ENCODE assay signal across 1 cellular context in the genomic region with DNA sequence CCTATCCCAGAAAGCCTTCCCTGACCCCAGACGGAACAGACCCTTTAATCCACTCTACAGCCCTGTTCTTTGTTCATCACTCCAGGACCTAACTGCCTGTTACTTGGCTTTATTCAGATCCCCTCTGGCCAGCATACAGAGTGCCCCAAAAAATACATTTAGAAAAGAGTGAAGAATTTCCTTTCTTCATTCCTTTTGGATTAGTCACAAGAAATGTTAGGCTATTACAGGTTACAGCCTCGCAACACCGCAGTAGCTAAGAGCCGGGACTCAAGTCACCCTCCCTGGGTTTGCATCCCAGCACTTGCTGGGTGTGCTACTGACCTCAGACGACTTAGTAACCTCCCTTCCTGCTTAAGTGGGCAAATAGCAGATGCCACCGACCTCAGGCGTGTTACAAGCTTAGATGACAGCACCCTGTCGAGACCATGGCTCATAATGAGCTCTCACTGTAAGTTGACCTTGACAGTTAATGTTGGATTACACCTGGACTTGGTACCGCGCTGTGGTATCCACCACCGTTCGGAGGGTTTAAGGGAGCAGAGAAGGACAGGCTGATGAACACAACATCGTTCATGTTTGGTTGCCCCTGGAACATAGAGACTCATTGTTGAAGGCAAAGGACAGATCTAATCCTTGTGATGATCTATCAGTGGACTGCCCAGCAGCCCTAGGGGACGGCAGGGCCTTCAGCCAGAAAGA.
TF ChIP-seq lines count a peak whose summit lies in the region.

No MANE protein-coding gene starts in this region.

TF ChIP-seq in HepG2, 621 proteins besides CTCF, POLR2A, EP300 and RAD21 (continued from another document and continues in another):
- TF ChIP-seq ZNF710 (CRISPR knock-in tag; IDR thresholded peaks at IDR 0.05; ENCODE audit: borderline replicate concordance), result peak; percentile 65; the same call in 1 of the 2 replicates
- no peak for TF ChIP-seq ZBTB21 (CRISPR knock-in tag; IDR thresholded peaks at IDR 0.05)
- TF ChIP-seq SALL2 (CRISPR knock-in tag; IDR thresholded peaks at IDR 0.05), result no peak
- no peak for TF ChIP-seq TSC22D2 (CRISPR knock-in tag; IDR thresholded peaks at IDR 0.05; ENCODE audit: borderline replicate concordance)
- no peak for TF ChIP-seq GLI4 (CRISPR knock-in tag; IDR thresholded peaks at IDR 0.05; ENCODE audit: borderline replicate concordance)
- TF ChIP-seq MATR3 (CRISPR knock-in tag; IDR thresholded peaks at IDR 0.05), result no peak
- TF ChIP-seq SMAD9 (CRISPR knock-in tag; IDR thresholded peaks at IDR 0.05), result no peak
- TF ChIP-seq, protein P1, sequence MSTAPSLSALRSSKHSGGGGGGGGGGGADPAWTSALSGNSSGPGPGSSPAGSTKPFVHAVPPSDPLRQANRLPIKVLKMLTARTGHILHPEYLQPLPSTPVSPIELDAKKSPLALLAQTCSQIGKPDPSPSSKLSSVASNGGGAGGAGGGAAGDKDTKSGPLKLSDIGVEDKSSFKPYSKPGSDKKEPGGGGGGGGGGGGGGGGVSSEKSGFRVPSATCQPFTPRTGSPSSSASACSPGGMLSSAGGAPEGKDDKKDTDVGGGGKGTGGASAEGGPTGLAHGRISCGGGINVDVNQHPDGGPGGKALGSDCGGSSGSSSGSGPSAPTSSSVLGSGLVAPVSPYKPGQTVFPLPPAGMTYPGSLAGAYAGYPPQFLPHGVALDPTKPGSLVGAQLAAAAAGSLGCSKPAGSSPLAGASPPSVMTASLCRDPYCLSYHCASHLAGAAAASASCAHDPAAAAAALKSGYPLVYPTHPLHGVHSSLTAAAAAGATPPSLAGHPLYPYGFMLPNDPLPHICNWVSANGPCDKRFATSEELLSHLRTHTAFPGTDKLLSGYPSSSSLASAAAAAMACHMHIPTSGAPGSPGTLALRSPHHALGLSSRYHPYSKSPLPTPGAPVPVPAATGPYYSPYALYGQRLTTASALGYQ (CRISPR knock-in tag; IDR thresholded peaks at IDR 0.05), result no peak
- no peak for TF ChIP-seq FOXK1 (CRISPR knock-in tag; IDR thresholded peaks at IDR 0.05; ENCODE audit: borderline replicate concordance, low read depth)
- TF ChIP-seq RBAK (CRISPR knock-in tag; IDR thresholded peaks at IDR 0.05), result no peak
- no peak for TF ChIP-seq RBM39 (IDR thresholded peaks at IDR 0.05; ENCODE audit: low read depth, low read length, poor library complexity, severe bottlenecking)
- no peak for TF ChIP-seq KLF13 (CRISPR knock-in tag; IDR thresholded peaks at IDR 0.05)
- TF ChIP-seq ZNF589 (CRISPR knock-in tag; conservative IDR thresholded peaks at IDR 0.05), result 0 out of 2 replicates have a peak, but pooled peaks have one; percentile 50
- no peak for TF ChIP-seq BRF2 (CRISPR knock-in tag; IDR thresholded peaks at IDR 0.05)
- TF ChIP-seq AKAP8 (CRISPR knock-in tag; IDR thresholded peaks at IDR 0.05), result no peak
- no peak for TF ChIP-seq TP53 (CRISPR knock-in tag; conservative IDR thresholded peaks at IDR 0.05)
- TF ChIP-seq GPN1 (CRISPR knock-in tag; IDR thresholded peaks at IDR 0.05; ENCODE audit: borderline replicate concordance), result no peak
- peak; percentile 85 for TF ChIP-seq FOXP4 (CRISPR knock-in tag; IDR thresholded peaks at IDR 0.05)
- no peak for TF ChIP-seq GTF2F1 (IDR thresholded peaks at IDR 0.05; ENCODE audit: low read length)
- TF ChIP-seq SATB2 (CRISPR knock-in tag; IDR thresholded peaks at IDR 0.05), result no peak
- no peak for TF ChIP-seq ZNF260 (CRISPR knock-in tag; IDR thresholded peaks at IDR 0.05; ENCODE audit: borderline replicate concordance, low read depth)
- no peak for TF ChIP-seq ZFP62 (CRISPR knock-in tag; IDR thresholded peaks at IDR 0.05)
- TF ChIP-seq FOSL2 (CRISPR knock-in tag; IDR thresholded peaks at IDR 0.05), result peak; percentile 77; the same call in 1 of the 2 replicates
- no peak for TF ChIP-seq NRL (CRISPR knock-in tag; IDR thresholded peaks at IDR 0.05; ENCODE audit: borderline replicate concordance)
- no peak; the same call in 1 of the 2 replicates for TF ChIP-seq POLR2G (IDR thresholded peaks at IDR 0.05; ENCODE audit: low read depth, low read length)
- TF ChIP-seq, protein P2, sequence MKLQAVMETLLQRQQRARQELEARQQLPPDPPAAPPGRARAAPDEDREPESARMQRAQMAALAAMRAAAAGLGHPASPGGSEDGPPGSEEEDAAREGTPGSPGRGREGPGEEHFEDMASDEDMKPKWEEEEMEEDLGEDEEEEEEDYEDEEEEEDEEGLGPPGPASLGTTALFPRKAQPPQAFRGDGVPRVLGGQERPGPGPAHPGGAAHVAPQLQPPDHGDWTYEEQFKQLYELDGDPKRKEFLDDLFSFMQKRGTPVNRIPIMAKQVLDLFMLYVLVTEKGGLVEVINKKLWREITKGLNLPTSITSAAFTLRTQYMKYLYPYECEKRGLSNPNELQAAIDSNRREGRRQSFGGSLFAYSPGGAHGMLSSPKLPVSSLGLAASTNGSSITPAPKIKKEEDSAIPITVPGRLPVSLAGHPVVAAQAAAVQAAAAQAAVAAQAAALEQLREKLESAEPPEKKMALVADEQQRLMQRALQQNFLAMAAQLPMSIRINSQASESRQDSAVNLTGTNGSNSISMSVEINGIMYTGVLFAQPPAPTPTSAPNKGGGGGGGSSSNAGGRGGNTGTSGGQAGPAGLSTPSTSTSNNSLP (IDR thresholded peaks at IDR 0.05; ENCODE audit: low read depth, low read length), result peak; percentile 22; the same call in 1 of the 2 replicates
- peak; percentile 65; the same call in 1 of the 2 replicates for TF ChIP-seq NCOA1 (CRISPR knock-in tag; IDR thresholded peaks at IDR 0.05)
- peak; percentile 86 for TF ChIP-seq BCL6 (CRISPR knock-in tag; IDR thresholded peaks at IDR 0.05)
- peak; percentile 21 for TF ChIP-seq ZNF18 (CRISPR knock-in tag; IDR thresholded peaks at IDR 0.05; ENCODE audit: insufficient replicate concordance)
- TF ChIP-seq, protein P3, sequence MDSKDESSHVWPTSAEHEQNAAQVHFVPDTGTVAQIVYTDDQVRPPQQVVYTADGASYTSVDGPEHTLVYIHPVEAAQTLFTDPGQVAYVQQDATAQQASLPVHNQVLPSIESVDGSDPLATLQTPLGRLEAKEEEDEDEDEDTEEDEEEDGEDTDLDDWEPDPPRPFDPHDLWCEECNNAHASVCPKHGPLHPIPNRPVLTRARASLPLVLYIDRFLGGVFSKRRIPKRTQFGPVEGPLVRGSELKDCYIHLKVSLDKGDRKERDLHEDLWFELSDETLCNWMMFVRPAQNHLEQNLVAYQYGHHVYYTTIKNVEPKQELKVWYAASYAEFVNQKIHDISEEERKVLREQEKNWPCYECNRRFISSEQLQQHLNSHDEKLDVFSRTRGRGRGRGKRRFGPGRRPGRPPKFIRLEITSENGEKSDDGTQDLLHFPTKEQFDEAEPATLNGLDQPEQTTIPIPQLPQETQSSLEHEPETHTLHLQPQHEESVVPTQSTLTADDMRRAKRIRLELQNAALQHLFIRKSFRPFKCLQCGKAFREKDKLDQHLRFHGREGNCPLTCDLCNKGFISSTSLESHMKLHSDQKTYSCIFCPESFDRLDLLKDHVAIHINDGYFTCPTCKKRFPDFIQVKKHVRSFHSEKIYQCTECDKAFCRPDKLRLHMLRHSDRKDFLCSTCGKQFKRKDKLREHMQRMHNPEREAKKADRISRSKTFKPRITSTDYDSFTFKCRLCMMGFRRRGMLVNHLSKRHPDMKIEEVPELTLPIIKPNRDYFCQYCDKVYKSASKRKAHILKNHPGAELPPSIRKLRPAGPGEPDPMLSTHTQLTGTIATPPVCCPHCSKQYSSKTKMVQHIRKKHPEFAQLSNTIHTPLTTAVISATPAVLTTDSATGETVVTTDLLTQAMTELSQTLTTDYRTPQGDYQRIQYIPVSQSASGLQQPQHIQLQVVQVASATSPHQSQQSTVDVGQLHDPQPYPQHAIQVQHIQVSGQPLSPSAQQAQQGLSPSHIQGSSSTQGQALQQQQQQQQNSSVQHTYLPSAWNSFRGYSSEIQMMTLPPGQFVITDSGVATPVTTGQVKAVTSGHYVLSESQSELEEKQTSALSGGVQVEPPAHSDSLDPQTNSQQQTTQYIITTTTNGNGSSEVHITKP (CRISPR knock-in tag; IDR thresholded peaks at IDR 0.05; ENCODE audit: low read depth), result peak; percentile 51; the same call in 1 of the 2 replicates
- TF ChIP-seq SOX5 (CRISPR knock-in tag; IDR thresholded peaks at IDR 0.05; ENCODE audit: borderline replicate concordance), result peak; percentile 76; the same call in 1 of the 2 replicates
- TF ChIP-seq ZFAT (CRISPR knock-in tag; conservative IDR thresholded peaks at IDR 0.05), result no peak
- TF ChIP-seq, protein P4, sequence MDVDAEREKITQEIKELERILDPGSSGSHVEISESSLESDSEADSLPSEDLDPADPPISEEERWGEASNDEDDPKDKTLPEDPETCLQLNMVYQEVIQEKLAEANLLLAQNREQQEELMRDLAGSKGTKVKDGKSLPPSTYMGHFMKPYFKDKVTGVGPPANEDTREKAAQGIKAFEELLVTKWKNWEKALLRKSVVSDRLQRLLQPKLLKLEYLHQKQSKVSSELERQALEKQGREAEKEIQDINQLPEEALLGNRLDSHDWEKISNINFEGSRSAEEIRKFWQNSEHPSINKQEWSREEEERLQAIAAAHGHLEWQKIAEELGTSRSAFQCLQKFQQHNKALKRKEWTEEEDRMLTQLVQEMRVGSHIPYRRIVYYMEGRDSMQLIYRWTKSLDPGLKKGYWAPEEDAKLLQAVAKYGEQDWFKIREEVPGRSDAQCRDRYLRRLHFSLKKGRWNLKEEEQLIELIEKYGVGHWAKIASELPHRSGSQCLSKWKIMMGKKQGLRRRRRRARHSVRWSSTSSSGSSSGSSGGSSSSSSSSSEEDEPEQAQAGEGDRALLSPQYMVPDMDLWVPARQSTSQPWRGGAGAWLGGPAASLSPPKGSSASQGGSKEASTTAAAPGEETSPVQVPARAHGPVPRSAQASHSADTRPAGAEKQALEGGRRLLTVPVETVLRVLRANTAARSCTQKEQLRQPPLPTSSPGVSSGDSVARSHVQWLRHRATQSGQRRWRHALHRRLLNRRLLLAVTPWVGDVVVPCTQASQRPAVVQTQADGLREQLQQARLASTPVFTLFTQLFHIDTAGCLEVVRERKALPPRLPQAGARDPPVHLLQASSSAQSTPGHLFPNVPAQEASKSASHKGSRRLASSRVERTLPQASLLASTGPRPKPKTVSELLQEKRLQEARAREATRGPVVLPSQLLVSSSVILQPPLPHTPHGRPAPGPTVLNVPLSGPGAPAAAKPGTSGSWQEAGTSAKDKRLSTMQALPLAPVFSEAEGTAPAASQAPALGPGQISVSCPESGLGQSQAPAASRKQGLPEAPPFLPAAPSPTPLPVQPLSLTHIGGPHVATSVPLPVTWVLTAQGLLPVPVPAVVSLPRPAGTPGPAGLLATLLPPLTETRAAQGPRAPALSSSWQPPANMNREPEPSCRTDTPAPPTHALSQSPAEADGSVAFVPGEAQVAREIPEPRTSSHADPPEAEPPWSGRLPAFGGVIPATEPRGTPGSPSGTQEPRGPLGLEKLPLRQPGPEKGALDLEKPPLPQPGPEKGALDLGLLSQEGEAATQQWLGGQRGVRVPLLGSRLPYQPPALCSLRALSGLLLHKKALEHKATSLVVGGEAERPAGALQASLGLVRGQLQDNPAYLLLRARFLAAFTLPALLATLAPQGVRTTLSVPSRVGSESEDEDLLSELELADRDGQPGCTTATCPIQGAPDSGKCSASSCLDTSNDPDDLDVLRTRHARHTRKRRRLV (CRISPR knock-in tag; IDR thresholded peaks at IDR 0.05), result 0 out of 2 replicates have a peak, but pooled peaks have one; percentile 76
